10 cellular contexts compared by ENCODE assay signal in the genomic region with DNA sequence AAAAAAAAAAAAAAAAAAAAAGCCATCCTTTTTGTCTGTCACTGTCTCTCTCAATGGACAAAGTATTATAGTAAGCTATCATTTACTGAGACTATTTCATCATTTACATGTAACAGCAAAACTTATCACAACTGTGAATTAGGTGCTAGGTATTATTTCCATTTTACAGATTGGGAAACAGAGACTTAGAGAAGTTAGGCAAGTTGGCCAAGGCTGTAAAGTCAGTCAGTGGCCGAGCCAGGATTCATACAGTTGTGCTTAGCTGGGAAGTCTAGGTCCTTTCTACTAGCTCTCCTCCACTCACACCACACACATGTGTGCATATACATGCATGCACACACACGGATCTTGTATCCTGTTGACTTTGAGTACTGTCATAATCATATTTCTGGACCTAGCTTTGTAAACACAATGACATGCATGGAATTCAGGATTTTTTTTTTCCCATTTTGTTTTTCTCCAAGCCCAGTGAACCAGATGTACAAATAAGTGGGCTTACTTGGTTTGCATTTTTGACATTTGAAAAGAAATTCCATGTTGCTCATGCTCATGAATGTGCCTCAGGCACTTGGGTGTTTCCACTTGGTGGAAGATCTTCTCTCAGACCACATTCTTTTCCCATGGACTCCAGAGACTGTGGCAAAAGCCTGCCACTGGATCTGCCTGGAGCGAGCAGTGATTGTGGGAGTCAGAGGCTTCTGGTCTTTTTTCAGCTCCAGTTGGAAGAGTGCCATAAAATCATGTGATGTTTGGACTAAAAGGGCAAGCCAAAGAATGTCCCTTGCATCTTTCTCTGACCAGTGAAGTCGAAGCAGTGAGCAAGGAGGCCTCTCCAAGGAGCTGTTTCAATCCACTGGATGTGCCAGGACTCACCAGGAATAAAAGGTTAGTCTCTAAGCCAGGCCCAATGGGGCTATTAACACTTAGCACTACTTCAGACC.
DNase-seq lines count a peak whose midpoint lies in the region; TF ChIP-seq lines count a peak whose summit lies in the region.
"Had no signal": no experiment of that assay in that cellular context is flagged by ENCODE, and none has a peak within 500 bp of the region (broad histone marks: within the 10 kb centered on the region; RNA-seq: fewer than 3 reads in every experiment).

No MANE protein-coding gene starts in this region.

- no peak overlapping the region for H3K27ac Mint-ChIP-seq in CD4-positive, alpha-beta memory T cell

- intact Hi-C loops in CD4-positive, alpha-beta memory T cell (cut with micrococcal nuclease): no loop called here

- CTCF ChIA-PET in CD4-positive, alpha-beta memory T cell (lab: Charles Lee; ENCODE audit: partially characterized antibody): interaction anchor here (0.7 to 2.6 kb wide), 4 partner anchors 11 to 440 kb away, joined by 3 to 11 read pairs (median 4); no protein-coding TSS in a partner anchor

- no peak overlapping the region for H3K4me3 Mint-ChIP-seq in CD4-positive, alpha-beta memory T cell

- H3K9me3 ChIP-seq in tibial nerve: no peaks in the 10 kb centered on the region
- H3K9me3 ChIP-seq in CD4-positive, alpha-beta memory T cell (ENCODE audit: control insufficient read depth in 1 of 2, low read length in 2 of 2): no peaks in the 10 kb centered on the region
- no peaks in the 10 kb centered on the region for H3K9me3 ChIP-seq in Peyer's patch

- H3K4me3 ChIP-seq in tibial nerve: peak overlapping the region in 1 of 4 donors; percentile 12
- no peak overlapping the region for H3K4me3 ChIP-seq in CD4-positive, alpha-beta memory T cell (ENCODE audit: low read length in 2 of 2)
- no peak overlapping the region for H3K4me3 ChIP-seq in Peyer's patch

- TF ChIP-seq EP300 in tibial nerve (IDR thresholded peaks at IDR 0.05): peak in 1 of 2 donors; percentile 55

- peak overlapping the region; percentile 79 for H3K27ac ChIP-seq in cingulate gyrus (ENCODE audit: low read depth, low read length)
- H3K27ac ChIP-seq in tibial nerve: peak overlapping the region; percentile 15 to 90 (median 68)
- no peak overlapping the region for H3K27ac ChIP-seq in CD4-positive, alpha-beta memory T cell (ENCODE audit: low read depth, low read length)
- peak overlapping the region in 1 of 4 donors; percentile 39 for H3K27ac ChIP-seq in Peyer's patch

- H3K4me1 ChIP-seq in tibial nerve: peaks cover 0 to 17% (median 7%) of the 10 kb centered on the region in 4 donors
- no peaks in the 10 kb centered on the region for H3K4me1 ChIP-seq in CD4-positive, alpha-beta memory T cell (ENCODE audit: insufficient read depth, low read length)
- H3K4me1 ChIP-seq in Peyer's patch: no peaks in the 10 kb centered on the region

- H3K36me3 Mint-ChIP-seq in CD4-positive, alpha-beta memory T cell: no peaks in the 10 kb centered on the region

- 29 to 32% methylated on average over 4 of the region's 4 CpGs for WGBS in tibial nerve, 2 donors

- H3K36me3 ChIP-seq in tibial nerve (no peaks in the 10 kb centered on the region), Peyer's patch (no peaks in the 10 kb centered on the region)
- H3K36me3 ChIP-seq in CD4-positive, alpha-beta memory T cell (ENCODE audit: insufficient read depth, low read length): no peaks in the 10 kb centered on the region

- H3K9me3 Mint-ChIP-seq in CD4-positive, alpha-beta memory T cell: no peaks in the 10 kb centered on the region

- H3K4me1 Mint-ChIP-seq in CD4-positive, alpha-beta memory T cell: no peaks in the 10 kb centered on the region

- POLR2A ChIA-PET in CD4-positive, alpha-beta memory T cell (lab: Charles Lee; ENCODE audit: partially characterized antibody): no interaction called here

- H3K27me3 ChIP-seq in tibial nerve: no peaks in the 10 kb centered on the region
- H3K27me3 ChIP-seq in CD4-positive, alpha-beta memory T cell (ENCODE audit: insufficient read depth, low read length): no peaks in the 10 kb centered on the region
- H3K27me3 ChIP-seq in Peyer's patch: no peaks in the 10 kb centered on the region

- DNase-seq in DMS53 (lab: John Stamatoyannopoulos, UW) (peak; percentile 29), DMS53 treated with DMSO at 0.1 percent for 48 hours (lab: John Stamatoyannopoulos, UW; ENCODE audit: unreplicated experiment) (no peak), left kidney (ENCODE audit: low read depth, low spot score) (peak; percentile 76), tibial nerve (ENCODE audit: low spot score in 2 of 2) (no peak), Peyer's patch (no peak)
- no peak for DNase-seq in CD4-positive, alpha-beta memory T cell
- no peak for DNase-seq in activated effector memory CD4-positive, alpha-beta T cell treated with Interleukin-2 at 50 U/mL for 16 hours
- DNase-seq: activated CD4-positive, alpha-beta T cell treated with anti-CD3 and anti-CD28 coated beads, Interleukin-2, amount 50 U/mL, for 4 hours; effector memory CD4-positive, alpha-beta T cell had no signal

- no peak for TF ChIP-seq CTCF in tibial nerve (IDR thresholded peaks at IDR 0.05)
- TF ChIP-seq CTCF in Peyer's patch (IDR thresholded peaks at IDR 0.05): no peak

- TF ChIP-seq POLR2A in tibial nerve (IDR thresholded peaks at IDR 0.05): no peak
- TF ChIP-seq POLR2A in Peyer's patch (IDR thresholded peaks at IDR 0.05): no peak

- peaks cover 13 to 16% of the 10 kb centered on the region in 2 donors for H3K27me3 Mint-ChIP-seq in CD4-positive, alpha-beta memory T cell

Comparison
In these comparisons a context has a peak if more than half of its experiments do, and no peak if none do; other contexts are left out.
1. DNase-seq: peak in DMS53 (single experiment) and left kidney (single experiment); none in DMS53 treated with DMSO at 0.1 percent for 48 hours (single experiment), tibial nerve (0 of 2), CD4-positive, alpha-beta memory T cell (0 of 5), Peyer's patch (0 of 3) and activated effector memory CD4-positive, alpha-beta T cell treated with Interleukin-2 at 50 U/mL for 16 hours (single experiment).